ENCODE assay signal across 8 cellular contexts in the genomic region with DNA sequence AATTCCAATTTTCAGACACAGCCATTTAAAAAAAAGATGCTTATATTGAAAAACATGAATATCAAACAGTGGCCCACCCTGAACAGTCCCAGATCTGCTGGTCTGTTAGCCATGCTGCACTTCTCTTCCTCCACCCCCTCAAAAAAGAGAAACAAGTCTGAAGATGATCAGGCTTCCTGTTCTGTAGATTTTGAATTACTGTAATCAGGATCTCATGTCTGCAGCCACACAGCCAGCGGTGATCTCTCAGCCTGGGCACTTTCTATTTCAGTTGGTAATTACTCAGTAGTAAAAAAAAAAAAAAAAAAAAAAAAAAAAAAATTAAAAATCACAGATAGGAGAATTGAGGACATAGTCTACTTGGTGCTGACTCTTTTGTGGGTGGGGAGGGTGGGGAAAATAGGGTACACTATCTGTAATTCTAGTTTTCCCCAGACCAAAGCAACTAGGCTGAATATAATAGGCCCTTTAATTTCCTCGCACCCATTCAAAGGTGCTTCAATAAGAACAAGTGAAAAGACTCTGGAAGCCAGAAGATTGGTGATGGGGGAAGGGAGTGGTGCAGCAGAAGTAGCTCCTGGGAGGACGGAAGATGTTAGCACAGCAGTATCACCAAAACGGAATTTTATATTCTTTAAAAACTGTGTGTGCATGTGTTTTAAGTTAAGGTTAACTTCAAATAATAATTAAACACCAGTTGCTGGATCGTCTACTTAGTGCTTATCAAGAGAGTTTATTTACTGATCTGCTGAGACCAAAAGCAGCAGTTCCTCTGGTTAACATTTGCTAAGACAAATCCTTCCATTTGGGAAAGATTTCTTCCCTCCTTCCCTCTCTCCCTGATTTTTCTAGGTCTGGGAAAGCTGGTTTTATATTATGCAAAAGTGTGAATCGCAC. TPM values are rescaled to one million over a fixed set of nuclear protein-coding genes. Genes with fewer than 3 reads are reported as not detected.
DNase-seq lines count a peak whose midpoint lies in the region; ATAC-seq and TF ChIP-seq lines count a peak whose summit lies in the region.

No MANE protein-coding gene starts in this region.

- no peaks in the 10 kb centered on the region for H3K9me3 ChIP-seq in heart left ventricle
- H3K9me3 ChIP-seq in MM.1S (replicated peaks; ENCODE audit: insufficient read depth, low read length), result no peaks in the 10 kb centered on the region

- H3K36me3 ChIP-seq in heart left ventricle, result no peaks in the 10 kb centered on the region
- no peaks in the 10 kb centered on the region for H3K36me3 ChIP-seq in MM.1S (replicated peaks; ENCODE audit: insufficient read depth, low read length)

- no peak for TF ChIP-seq POLR2A in heart left ventricle (IDR thresholded peaks at IDR 0.05)

- peaks cover 0 to 22% (median 9%) of the 10 kb centered on the region in 12 donors for H3K4me1 ChIP-seq in heart left ventricle
- H3K4me1 ChIP-seq in MM.1S (ENCODE audit: low read length), result no peaks in the 10 kb centered on the region

- 43 to 48% (median 46%) methylated on average over 6 of the region's 6 CpGs for WGBS in heart left ventricle, 4 donors

- H4K20me1 ChIP-seq in MM.1S (ENCODE audit: insufficient read depth, low read length), result no peaks in the 10 kb centered on the region

- H3K9ac ChIP-seq in MM.1S (ENCODE audit: low read length), result no peak overlapping the region

- no peaks in the 10 kb centered on the region for H3F3A ChIP-seq in MM.1S (ENCODE audit: insufficient read depth, low read length)

- peaks cover 19% of the 10 kb centered on the region for H3K4me1 Mint-ChIP-seq in T-helper 1 cell treated with Interleukin-12 subunit alpha and Interleukin-12 subunit beta and Interleukin-4 antibody, amounts not matched to agents 30 μg/mL and 1 μg/mL, for 36 hours (ENCODE audit: low read depth)
- peaks cover 23% of the 10 kb centered on the region for H3K4me1 Mint-ChIP-seq in stimulated activated memory B cell treated with anti-CD40 and anti-IgM and Interleukin-4, amounts not matched to agents 10 μg/mL and 1 μg/mL and 100 μg/mL, for 72 hours

- H2AFZ ChIP-seq in MM.1S (ENCODE audit: low read length), result no peak overlapping the region

- no peaks in the 10 kb centered on the region for H3K9me2 ChIP-seq in MM.1S (replicated peaks; ENCODE audit: insufficient read depth, low read length)

- peak overlapping the region; percentile 72 for H3K4me3 Mint-ChIP-seq in T-helper 1 cell treated with Interleukin-12 subunit alpha and Interleukin-12 subunit beta and Interleukin-4 antibody, amounts not matched to agents 30 μg/mL and 1 μg/mL, for 36 hours
- peak overlapping the region; percentile 44 for H3K4me3 Mint-ChIP-seq in stimulated activated memory B cell treated with anti-CD40 and anti-IgM and Interleukin-4, amounts not matched to agents 10 μg/mL and 1 μg/mL and 100 μg/mL, for 72 hours

- no peaks in the 10 kb centered on the region for H3K79me2 ChIP-seq in MM.1S (ENCODE audit: low read length)

- H3K9me3 Mint-ChIP-seq in T-helper 1 cell treated with Interleukin-12 subunit alpha and Interleukin-12 subunit beta and Interleukin-4 antibody, amounts not matched to agents 30 μg/mL and 1 μg/mL, for 36 hours, result no peaks in the 10 kb centered on the region
- H3K9me3 Mint-ChIP-seq in stimulated activated memory B cell treated with anti-CD40 and anti-IgM and Interleukin-4, amounts not matched to agents 10 μg/mL and 1 μg/mL and 100 μg/mL, for 72 hours, result peaks cover 3% of the 10 kb centered on the region

- intact Hi-C loops in heart left ventricle (cut with DNase I), result no loop called here

- H3K4me3 ChIP-seq in heart left ventricle (peak overlapping the region in 4 of 12 donors; percentile 4 to 34 (median 19)), MM.1S (ENCODE audit: low read length) (no peak overlapping the region)

- peak; percentile 49 for DNase-seq in stimulated activated CD4-positive, alpha-beta T cell treated with anti-CD3 and anti-CD28 coated beads, Interleukin-1b, Interleukin-23, amount 100 ng/mL, for 48 hours
- DNase-seq in stimulated activated CD4-positive, alpha-beta T cell treated with anti-CD3 and anti-CD28 coated beads, Interleukin-4, amount 100 ng/mL, for 1 hour, result no peak
- DNase-seq in heart left ventricle, result no peak
- no peak for DNase-seq in MM.1S
- DNase-seq in NCI-H1436 treated with DMSO at 0.1 percent for 48 hours (lab: John Stamatoyannopoulos, UW), result no peak

- H3K27ac Mint-ChIP-seq in T-helper 1 cell treated with Interleukin-12 subunit alpha and Interleukin-12 subunit beta and Interleukin-4 antibody, amounts not matched to agents 30 μg/mL and 1 μg/mL, for 36 hours, result peak overlapping the region; percentile 82
- H3K27ac Mint-ChIP-seq in stimulated activated memory B cell treated with anti-CD40 and anti-IgM and Interleukin-4, amounts not matched to agents 10 μg/mL and 1 μg/mL and 100 μg/mL, for 72 hours, result peak overlapping the region; percentile 74

- H3K27me3 Mint-ChIP-seq in T-helper 1 cell treated with Interleukin-12 subunit alpha and Interleukin-12 subunit beta and Interleukin-4 antibody, amounts not matched to agents 30 μg/mL and 1 μg/mL, for 36 hours (ENCODE audit: low read depth), result no peaks in the 10 kb centered on the region
- H3K27me3 Mint-ChIP-seq in stimulated activated memory B cell treated with anti-CD40 and anti-IgM and Interleukin-4, amounts not matched to agents 10 μg/mL and 1 μg/mL and 100 μg/mL, for 72 hours, result no peaks in the 10 kb centered on the region

- H3K4me2 ChIP-seq in MM.1S (ENCODE audit: low read depth, low read length), result no peak overlapping the region

- peak overlapping the region in 9 of 12 donors; percentile 13 to 73 (median 29) for H3K27ac ChIP-seq in heart left ventricle
- no peak overlapping the region for H3K27ac ChIP-seq in MM.1S (ENCODE audit: low read length)

- H3K27me3 ChIP-seq in heart left ventricle, result no peaks in the 10 kb centered on the region
- no peaks in the 10 kb centered on the region for H3K27me3 ChIP-seq in MM.1S (replicated peaks; ENCODE audit: insufficient read depth, low read length)

- ATAC-seq in HG03095 (IDR thresholded peaks at IDR 0.05; ENCODE audit: unreplicated experiment), result peak; percentile 70
- ATAC-seq in heart left ventricle, result peak; percentile 25 to 63 (median 50)
- peak; percentile 82 for ATAC-seq in stimulated activated memory B cell treated with anti-CD40 and anti-IgM and Interleukin-4, amounts not matched to agents 10 μg/mL and 1 μg/mL and 100 μg/mL, for 72 hours

- H3K36me3 Mint-ChIP-seq in T-helper 1 cell treated with Interleukin-12 subunit alpha and Interleukin-12 subunit beta and Interleukin-4 antibody, amounts not matched to agents 30 μg/mL and 1 μg/mL, for 36 hours (ENCODE audit: low read depth), result peaks cover 2% of the 10 kb centered on the region
- no peaks in the 10 kb centered on the region for H3K36me3 Mint-ChIP-seq in stimulated activated memory B cell treated with anti-CD40 and anti-IgM and Interleukin-4, amounts not matched to agents 10 μg/mL and 1 μg/mL and 100 μg/mL, for 72 hours

- TF ChIP-seq CTCF in heart left ventricle (IDR thresholded peaks at IDR 0.05) (no peak), MM.1S (IDR thresholded peaks at IDR 0.05; ENCODE audit: low read length) (no peak)

RNA-seq across cellular contexts. Expression of gene SPRY1, which starts 47.1 kb away (rescaled TPM):
- 100 to 1,000 TPM in 1 of 9 donors, 10 to 100 TPM in 8; 28.0 to 104 (median 39.1) TPM for total RNA-seq in heart left ventricle
- 10 to 100 TPM; 17.0 to 57.6 TPM for polyA plus RNA-seq in heart left ventricle
